In the genomic region with DNA sequence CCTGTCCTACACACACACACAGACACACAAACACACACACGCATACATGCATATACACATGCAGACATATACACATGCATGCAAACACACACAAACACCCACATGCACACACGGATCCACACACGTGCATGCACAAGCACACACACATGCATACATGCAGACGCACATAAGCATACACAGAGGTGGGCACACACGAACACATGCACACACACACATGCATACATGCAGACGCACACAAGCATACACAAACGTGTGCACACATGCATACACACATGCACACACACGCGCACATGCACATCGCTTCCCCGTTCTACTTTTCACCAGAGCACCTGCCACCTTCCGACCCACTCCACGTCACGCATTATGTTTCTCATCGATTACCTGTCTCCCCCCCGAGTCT, we compare ENCODE assay signal across 25 cellular contexts. TPM values are rescaled to one million over a fixed set of nuclear protein-coding genes. Genes with fewer than 3 reads are reported as not detected.
"Had no signal": no experiment of that assay in that cellular context is flagged by ENCODE, and none has a peak within 500 bp of the region (broad histone marks: within the 10 kb centered on the region; RNA-seq: fewer than 3 reads in every experiment).

No MANE protein-coding gene starts in this region.

- H3K27ac Mint-ChIP-seq: dendritic cell treated with granulocyte-macrophage colony-stimulating factor and Interleukin-4, amounts not matched to agents 40 ng/mL and 50 ng/mL, for 4 days; effector memory CD8-positive, alpha-beta T cell; naive B cell had no signal

- H3K4me3 ChIP-seq: heart right ventricle, ovary, smooth muscle cell, suprapubic skin, thyroid gland, upper lobe of left lung had no signal

- H3K27ac ChIP-seq: heart right ventricle, ovary, suprapubic skin, thyroid gland, upper lobe of left lung had no signal

- H3K4me2 ChIP-seq: smooth muscle cell had no signal

- DNase-seq: cerebellar nuclear complex; effector memory CD8-positive, alpha-beta T cell; heart right ventricle; hypothalamus; kidney glomerular epithelial cell; mesendoderm; naive B cell; nucleus accumbens; ovary; stimulated activated CD4-positive, alpha-beta T cell treated with anti-CD3 and anti-CD28 coated beads, Interleukin-2, amount 100 ng/mL, for 48 hours; stimulated activated naive CD8-positive, alpha-beta T cell treated with anti-CD3 and anti-CD28 coated beads, Interleukin-15, Interleukin-2, amounts not matched to agents 100 U/mL and 50 U/mL, for 24 hours; thyroid gland; upper lobe of left lung had no signal

- H3K27me3 ChIP-seq: ovary, thyroid gland, upper lobe of left lung had no signal

- H3K36me3 ChIP-seq: heart right ventricle, ovary, suprapubic skin, thyroid gland, upper lobe of left lung had no signal

- H3K4me3 Mint-ChIP-seq: dendritic cell treated with granulocyte-macrophage colony-stimulating factor and Interleukin-4, amounts not matched to agents 40 ng/mL and 50 ng/mL, for 4 days; effector memory CD8-positive, alpha-beta T cell; naive B cell; nephron had no signal

- H3K36me3 Mint-ChIP-seq: naive B cell had no signal

- H3K9me3 Mint-ChIP-seq: dendritic cell treated with granulocyte-macrophage colony-stimulating factor and Interleukin-4, amounts not matched to agents 40 ng/mL and 50 ng/mL, for 4 days; effector memory CD8-positive, alpha-beta T cell; nephron had no signal

- FAIRE-seq: colon, frontal cortex, islet of Langerhans had no signal

- H3K9me3 ChIP-seq: heart right ventricle, ovary, suprapubic skin, thyroid gland, upper lobe of left lung had no signal

- H3K4me1 ChIP-seq: suprapubic skin, thyroid gland, upper lobe of left lung had no signal

- ATAC-seq: effector memory CD8-positive, alpha-beta T cell; heart right ventricle; right cardiac atrium; stimulated activated naive CD8-positive, alpha-beta T cell treated with anti-CD3 and anti-CD28 coated beads, Interleukin-15, Interleukin-2, amounts not matched to agents 100 U/mL and 50 U/mL, for 24 hours had no signal

- H3K4me1 Mint-ChIP-seq: nephron had no signal

RNA-seq across cellular contexts. Expression of gene PHF21B, which starts 13.2 kb away (rescaled TPM):
- total RNA-seq: glomerular endothelial cell, liver, lung microvascular endothelial cell, suprapubic skin had no signal
- polyA plus RNA-seq: fibroblast of lung, liver had no signal
